8 cellular contexts compared by ENCODE assay signal in genomic region chr14:45135659-45136314, GRCh38. TPM values are rescaled to one million over a fixed set of nuclear protein-coding genes. Genes with fewer than 3 reads are reported as not detected.
DNase-seq lines count a peak whose midpoint lies in the region; ATAC-seq and TF ChIP-seq lines count a peak whose summit lies in the region.

FANCM (plus strand) TSS chr14:45135930; CDS start chr14:45136032, 102 bp downstream.

- H3K27ac ChIP-seq in osteoblast (ENCODE audit: low read depth, low read length) (peak within 1 kb of the TSS; percentile 87), thymus (ENCODE audit: low read depth) (peak within 1 kb of the TSS; percentile 92)

- H3K27me3 ChIP-seq in osteoblast (ENCODE audit: insufficient read depth, low read length) (no peaks in the 10 kb centered on the region), thymus (ENCODE audit: control insufficient read depth, insufficient read depth) (no peaks in the 10 kb centered on the region)

- peak within 1 kb of the TSS; percentile 86 for H3K27ac Mint-ChIP-seq in activated naive CD8-positive, alpha-beta T cell

- peaks cover 74% of the 10 kb centered on the region for H3K79me2 ChIP-seq in osteoblast (ENCODE audit: insufficient read depth, low read length)

- no peaks in the 10 kb centered on the region for H3K27me3 Mint-ChIP-seq in activated naive CD8-positive, alpha-beta T cell

- DNase-seq in GM04504 (ENCODE audit: low read depth) = peak; percentile 96
- peak; percentile 97 for DNase-seq in NCI-H1105 (lab: John Stamatoyannopoulos, UW)
- peak; percentile 81 for DNase-seq in SKM-1 treated with dmso at 0.1 percent for 144 hours (lab: John Stamatoyannopoulos, UW; ENCODE audit: unreplicated experiment)
- DNase-seq in glomerular visceral epithelial cell (ENCODE audit: extremely low spot score) = peak; percentile 98
- DNase-seq in osteoblast (ENCODE audit: insufficient read length, low spot score, missing footprints) = peak; percentile 84

- ATAC-seq in HG02588 (IDR thresholded peaks at IDR 0.05; ENCODE audit: unreplicated experiment) = peak; percentile 30

- H3K4me3 ChIP-seq in osteoblast (ENCODE audit: insufficient read depth, low read length) = peak within 1 kb of the TSS; percentile 86
- peak within 1 kb of the TSS; percentile 94 for H3K4me3 ChIP-seq in thymus (ENCODE audit: low read length)

- under 1% methylated on average over 44 of the region's 44 CpGs for WGBS in thymus

- H3K36me3 Mint-ChIP-seq in activated naive CD8-positive, alpha-beta T cell = peaks cover 3% of the 10 kb centered on the region

- peak within 1 kb of the TSS; percentile 98 for H3K4me2 ChIP-seq in osteoblast (ENCODE audit: insufficient read depth, low read length)

- H3K9me3 ChIP-seq in osteoblast (ENCODE audit: low read depth, low read length) (no peaks in the 10 kb centered on the region), thymus (ENCODE audit: control insufficient read depth) (no peaks in the 10 kb centered on the region)

- H3K36me3 ChIP-seq in osteoblast (ENCODE audit: insufficient read depth, low read length) (no peaks in the 10 kb centered on the region), thymus (ENCODE audit: control insufficient read depth, insufficient read depth) (no peaks in the 10 kb centered on the region)

- peak within 1 kb of the TSS; percentile 99 for H3K4me3 Mint-ChIP-seq in activated naive CD8-positive, alpha-beta T cell

- TF ChIP-seq CTCF in osteoblast (IDR thresholded peaks at IDR 0.05; ENCODE audit: extremely low read depth, low read depth, low read length) = no peak

- H3K9me3 Mint-ChIP-seq in activated naive CD8-positive, alpha-beta T cell (ENCODE audit: low read depth) = no peaks in the 10 kb centered on the region

- H3K4me1 Mint-ChIP-seq in activated naive CD8-positive, alpha-beta T cell (ENCODE audit: low read depth) = peaks cover 40% of the 10 kb centered on the region

- H2AFZ ChIP-seq in osteoblast (ENCODE audit: low read length) = peak within 1 kb of the TSS; percentile 94

- peaks cover 21% of the 10 kb centered on the region for H3K4me1 ChIP-seq in osteoblast (ENCODE audit: insufficient read depth, low read length)
- peaks cover 13% of the 10 kb centered on the region for H3K4me1 ChIP-seq in thymus (ENCODE audit: control insufficient read depth, insufficient read depth, low read length)

- H4K20me1 ChIP-seq in osteoblast (ENCODE audit: insufficient read depth, low read length) = no peaks in the 10 kb centered on the region

RNA-seq across cellular contexts. Expression of gene FANCM, which starts in this region (rescaled TPM):
- total RNA-seq in osteoblast = 6.2 and 6.8 TPM in 2 replicates
- polyA plus RNA-seq in thymus = 7.1 TPM

Comparison
In these comparisons a context has a peak if more than half of its experiments do, and no peak if none do; other contexts are left out.
1. Peak in every context shown above with its lines: DNase-seq, ATAC-seq, H3K4me3 ChIP-seq and H3K27ac ChIP-seq.